ENCODE assay signal across 26 cellular contexts in the genomic region with DNA sequence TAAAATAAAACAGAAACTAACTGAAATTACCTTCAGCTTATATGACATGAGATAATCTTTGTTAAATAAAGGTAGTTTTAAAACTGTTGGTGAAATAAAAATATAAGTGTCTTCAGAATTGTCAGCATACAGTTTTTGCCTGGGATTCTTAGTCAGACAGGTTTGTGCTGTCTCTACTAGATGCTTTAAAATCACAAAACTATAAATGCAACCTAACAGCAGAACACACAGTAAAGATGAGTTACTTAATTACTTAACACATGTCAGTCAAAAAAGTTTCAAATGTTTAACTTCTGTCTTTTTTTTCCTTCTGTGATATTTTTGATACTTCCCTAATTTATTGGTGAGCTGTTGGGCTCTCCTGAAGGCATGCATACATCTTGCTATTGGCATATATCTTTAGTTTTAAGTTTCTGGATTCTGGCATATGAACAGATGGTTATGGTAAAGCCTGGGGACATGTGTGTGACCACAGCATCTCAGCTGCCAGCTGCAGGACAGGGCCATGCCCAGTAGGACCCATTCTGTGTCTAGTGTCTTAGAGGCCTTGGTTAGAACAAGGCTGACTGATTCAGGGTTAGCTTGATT.
"Had no signal": no experiment of that assay in that cellular context is flagged by ENCODE, and none has a peak within 500 bp of the region (broad histone marks: within the 10 kb centered on the region; RNA-seq: fewer than 3 reads in every experiment).

No MANE protein-coding gene starts in this region.

- H3K27me3 ChIP-seq: left lung, pancreas, suprapubic skin, tibial artery, upper lobe of right lung had no signal

- ATAC-seq: left colon; left lung; lower lobe of right lung; naive thymus-derived CD8-positive, alpha-beta T cell; pancreas; right cardiac atrium; sciatic nerve; stimulated activated effector memory CD8-positive, alpha-beta T cell treated with anti-CD3 and anti-CD28 coated beads, Interleukin-12 subunit alpha, Interleukin-12 subunit beta, amount 100 ng/mL, for 72 hours; upper lobe of right lung had no signal

- DNase-seq: immature natural killer cell; kidney; left colon; left lung; lower lobe of right lung; mammary epithelial cell; mesenchymal stem cell; naive thymus-derived CD8-positive, alpha-beta T cell; nucleus accumbens; pancreas; posterior cingulate gyrus; retina; right cardiac atrium; stimulated activated CD4-positive, alpha-beta T cell treated with anti-CD3 and anti-CD28 coated beads, Interleukin-12 subunit alpha, Interleukin-12 subunit beta, amount 100 ng/mL, for 4 hours; stimulated activated CD4-positive, alpha-beta T cell treated with anti-CD3 and anti-CD28 coated beads, Interleukin-15, amount 100 ng/mL, for 24 hours; stimulated activated CD4-positive, alpha-beta T cell treated with anti-CD3 and anti-CD28 coated beads, Interleukin-4, amount 100 ng/mL, for 24 hours; stimulated activated naive CD4-positive, alpha-beta T cell; tibial artery; trophoblast cell; upper lobe of right lung had no signal

- H3K4me3 ChIP-seq: left lung, lower lobe of right lung, pancreas, prostate gland, skin epidermis, suprapubic skin, thoracic aorta, tibial artery, upper lobe of right lung had no signal

- H3K4me1 ChIP-seq: left lung, lower lobe of right lung, pancreas, prostate gland, suprapubic skin, tibial artery, upper lobe of right lung had no signal

- H3K36me3 ChIP-seq: left lung, lower lobe of right lung, pancreas, prostate gland, suprapubic skin, thoracic aorta, tibial artery, upper lobe of right lung had no signal

- H3K9me3 ChIP-seq: pancreas, prostate gland had no signal

- H3K27ac ChIP-seq: left lung, lower lobe of right lung, pancreas, prostate gland, skin epidermis, suprapubic skin, thoracic aorta, tibial artery, upper lobe of right lung had no signal
